26 cellular contexts compared by ENCODE assay signal in the genomic region with DNA sequence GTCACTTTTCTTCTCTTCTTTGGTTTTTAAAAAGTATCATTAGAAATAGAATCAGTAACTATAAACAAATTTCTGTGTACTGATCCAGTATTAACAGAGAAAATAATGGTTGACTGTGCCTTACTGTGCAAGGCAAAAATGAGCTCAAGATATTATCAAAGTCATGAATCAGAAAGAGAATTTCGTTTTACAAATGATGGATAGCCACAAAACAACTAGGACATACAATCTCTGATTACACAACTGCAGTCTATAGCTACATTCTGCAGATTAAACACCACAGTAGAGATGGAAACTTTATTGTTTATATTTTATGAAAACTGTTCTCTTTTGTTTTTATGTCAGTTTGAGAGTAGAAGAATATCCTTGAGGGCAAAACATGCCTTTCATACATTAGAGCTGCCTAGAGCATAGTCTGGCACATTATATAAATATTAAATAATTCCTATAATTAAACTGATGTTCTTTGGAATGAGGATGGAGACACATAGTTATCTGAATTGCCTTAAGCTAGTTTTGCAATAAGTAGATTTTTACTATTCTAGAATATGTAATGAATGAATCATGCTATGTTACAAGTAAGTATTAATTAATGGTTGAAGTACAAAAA.
"Had no signal": no experiment of that assay in that cellular context is flagged by ENCODE, and none has a peak within 500 bp of the region (broad histone marks: within the 10 kb centered on the region; RNA-seq: fewer than 3 reads in every experiment).

No MANE protein-coding gene starts in this region.

- H3K4me1 ChIP-seq: adrenal gland, ascending aorta, gastroesophageal sphincter, right atrium auricular region, spleen, transverse colon, uterus had no signal

- H3K9me3 ChIP-seq: ascending aorta, esophagus muscularis mucosa, gastroesophageal sphincter, right atrium auricular region, spleen, transverse colon, uterus had no signal

- H3K27me3 ChIP-seq: adrenal gland, ascending aorta, brain microvascular endothelial cell, esophagus muscularis mucosa, gastroesophageal sphincter, right atrium auricular region, spleen, transverse colon, uterus had no signal

- DNase-seq: activated B cell treated with CpG ODN at 0.5 μM for 24 hours; activated CD4-positive, alpha-beta T cell treated with anti-CD3 and anti-CD28 coated beads for 36 hours; activated CD8-positive, alpha-beta memory T cell treated with anti-CD3 and anti-CD28 coated beads, Interleukin-2, amount 10 ng/mL, durations not matched to agents 7 days and 5 days; activated CD8-positive, alpha-beta T cell treated with anti-CD3 and anti-CD28 coated beads, Interleukin-2, amount 10 ng/mL, durations not matched to agents 7 days and 5 days; activated naive CD4-positive, alpha-beta T cell treated with Interleukin-2 at 50 U/mL for 16 hours; activated T-cell treated with anti-CD3 and anti-CD28 coated beads, Interleukin-2, amount 50 U/mL, for 72 hours; adrenal gland; brain microvascular endothelial cell; caudate nucleus; endodermal cell; hippocampal formation; kidney; left colon; mammary epithelial cell; midbrain; naive thymus-derived CD4-positive, alpha-beta T cell; spleen; stimulated activated CD4-positive, alpha-beta T cell treated with anti-CD3 and anti-CD28 coated beads, Interleukin-2, amount 100 ng/mL, for 48 hours; stimulated activated naive CD4-positive, alpha-beta T cell treated with Interleukin-2 at 50 U/mL for 16 hours; T-helper 1 cell; transverse colon; uterus had no signal

- FAIRE-seq: kidney had no signal

- ATAC-seq: activated CD4-positive, alpha-beta T cell treated with anti-CD3 and anti-CD28 coated beads for 36 hours; activated CD8-positive, alpha-beta memory T cell treated with anti-CD3 and anti-CD28 coated beads, Interleukin-2, amount 10 ng/mL, durations not matched to agents 7 days and 5 days; activated CD8-positive, alpha-beta T cell treated with anti-CD3 and anti-CD28 coated beads, Interleukin-2, amount 10 ng/mL, durations not matched to agents 7 days and 5 days; activated T-cell treated with anti-CD3 and anti-CD28 coated beads, Interleukin-2, amount 50 U/mL, for 72 hours; gastroesophageal sphincter; left colon; naive thymus-derived CD4-positive, alpha-beta T cell had no signal

- H3K27ac ChIP-seq: adrenal gland, ascending aorta, brain microvascular endothelial cell, esophagus muscularis mucosa, gastroesophageal sphincter, right atrium auricular region, spleen, transverse colon, uterus had no signal

- H3K4me3 ChIP-seq: adrenal gland, ascending aorta, esophagus muscularis mucosa, gastroesophageal sphincter, right atrium auricular region, spleen, transverse colon, uterus had no signal

- H3K36me3 ChIP-seq: adrenal gland, ascending aorta, brain microvascular endothelial cell, gastroesophageal sphincter, right atrium auricular region, spleen, transverse colon, uterus had no signal
